Comparison of ENCODE assay signal across 9 cellular contexts in the genomic region with DNA sequence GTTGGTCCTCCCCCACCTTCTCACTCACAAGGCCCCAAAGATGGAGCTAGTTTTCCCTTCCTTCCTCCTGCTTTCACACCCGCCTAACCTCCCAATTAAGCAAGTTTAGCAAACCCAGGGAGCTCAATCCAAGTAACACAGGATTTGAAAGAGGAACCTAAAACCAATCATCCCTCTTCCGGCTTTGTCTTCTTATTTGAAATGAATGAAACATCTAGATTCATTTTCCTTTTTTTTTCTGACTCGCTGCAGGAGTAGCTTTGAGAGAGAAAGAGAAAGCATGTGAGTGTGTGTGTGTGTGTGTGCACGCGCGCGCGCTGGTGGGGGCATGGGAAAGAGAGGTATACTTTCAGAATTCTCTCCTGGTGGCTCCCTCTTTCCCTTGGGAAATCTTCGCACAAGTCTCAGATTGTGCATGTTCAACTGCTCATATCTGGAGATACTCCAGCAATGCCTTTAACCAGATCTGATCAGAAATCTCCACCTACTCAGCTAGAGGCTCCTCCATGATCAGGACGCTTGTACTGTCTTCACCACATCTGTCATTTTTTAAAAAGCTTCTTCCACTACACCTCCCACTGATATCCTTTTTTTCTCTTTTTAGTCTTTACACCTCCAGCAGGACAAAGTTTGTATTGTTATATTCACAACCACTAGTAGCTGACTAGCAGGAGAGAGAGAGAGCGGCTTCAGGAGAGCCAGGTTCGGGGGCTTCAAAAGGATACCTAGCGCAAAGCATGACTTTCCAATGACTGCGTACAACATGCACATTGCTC. TPM values are rescaled to one million over a fixed set of nuclear protein-coding genes. Genes with fewer than 3 reads are reported as not detected.
A peak's percentile ranks its signal among the peaks of the same experiment; 100 is the strongest.
DNase-seq lines count a peak whose midpoint lies in the region; ATAC-seq and TF ChIP-seq lines count a peak whose summit lies in the region.
"Had no signal": no experiment of that assay in that cellular context is flagged by ENCODE, and none has a peak within 500 bp of the region (broad histone marks: within the 10 kb centered on the region; RNA-seq: fewer than 3 reads in every experiment).

No MANE protein-coding gene starts in this region.

- DNase-seq in activated naive CD4-positive, alpha-beta T cell treated with anti-CD3 and anti-CD28 coated beads, Interleukin-2, amount 10 ng/mL, durations not matched to agents 7 days and 5 days, result no peak
- DNase-seq in activated naive CD4-positive, alpha-beta T cell treated with Interleukin-2 at 50 U/mL for 16 hours, result no peak
- DNase-seq in Panc1 (ENCODE audit: low read depth, low spot score) (no peak), esophagus muscularis mucosa (ENCODE audit: extremely low spot score) (no peak), NK-92 (lab: John Stamatoyannopoulos, UW; ENCODE audit: unreplicated experiment) (no peak)

- H3K9me3 ChIP-seq in Panc1 (ENCODE audit: control insufficient read depth, insufficient read depth, low read depth, low read length) (no peaks in the 10 kb centered on the region), esophagus muscularis mucosa (no peaks in the 10 kb centered on the region), neuron (ENCODE audit: low read length) (no peaks in the 10 kb centered on the region)

- TF ChIP-seq CTCF in Panc1 (IDR thresholded peaks at IDR 0.05), result 0 out of 2 replicates have a peak, but pooled peaks have one; percentile 7
- TF ChIP-seq CTCF in esophagus muscularis mucosa (IDR thresholded peaks at IDR 0.05), result peak in 1 of 3 experiments; percentile 20

- H3K4me3 ChIP-seq in Panc1 (ENCODE audit: low read depth in 2 of 2, low read length in 2 of 2), result peak overlapping the region; percentile 48 to 51
- H3K4me3 ChIP-seq in esophagus muscularis mucosa, result peak overlapping the region; percentile 66 to 79 (median 70)
- peak overlapping the region; percentile 95 for H3K4me3 ChIP-seq in neuron (ENCODE audit: low read length)

- peak overlapping the region; percentile 55 for H3K4me3 Mint-ChIP-seq in activated naive CD4-positive, alpha-beta T cell treated with anti-CD3 and anti-CD28 coated beads, Interleukin-2, amount 10 ng/mL, durations not matched to agents 7 days and 5 days

- H3K4me1 ChIP-seq in Panc1 (ENCODE audit: control insufficient read depth, insufficient read depth, low read length) (peaks cover 4% of the 10 kb centered on the region; the same call in 1 of the 2 replicates), esophagus muscularis mucosa (peaks cover 50 to 59% (median 55%) of the 10 kb centered on the region in 4 donors), neuron (ENCODE audit: insufficient read depth, low read length) (peaks cover 13% of the 10 kb centered on the region)

- peaks cover 12% of the 10 kb centered on the region for H3K27me3 ChIP-seq in Panc1 (ENCODE audit: control insufficient read depth, insufficient read depth, low read length)
- no peaks in the 10 kb centered on the region for H3K27me3 ChIP-seq in esophagus muscularis mucosa
- H3K27me3 ChIP-seq in neuron (ENCODE audit: insufficient read depth, low read length), result no peaks in the 10 kb centered on the region

- POLR2A ChIA-PET in Panc1 (lab: Charles Lee), result no interaction called here

- TF ChIP-seq POLR2A in esophagus muscularis mucosa (IDR thresholded peaks at IDR 0.05; ENCODE audit: low read depth) (no peak), GM18505 (IDR thresholded peaks at IDR 0.05; ENCODE audit: borderline replicate concordance, extremely low read depth, insufficient read depth, insufficient read length) (no peak)

- no peaks in the 10 kb centered on the region for H3K36me3 ChIP-seq in Panc1 (ENCODE audit: control insufficient read depth, insufficient read depth, low read length)
- H3K36me3 ChIP-seq in esophagus muscularis mucosa, result peaks cover 0 to 10% (median 0%) of the 10 kb centered on the region in 4 donors
- H3K36me3 ChIP-seq in neuron (ENCODE audit: insufficient read depth, low read length), result no peaks in the 10 kb centered on the region

- H3K27me3 Mint-ChIP-seq in activated naive CD4-positive, alpha-beta T cell treated with anti-CD3 and anti-CD28 coated beads, Interleukin-2, amount 10 ng/mL, durations not matched to agents 7 days and 5 days, result peaks cover 41% of the 10 kb centered on the region

- H3K4me1 Mint-ChIP-seq in activated naive CD4-positive, alpha-beta T cell treated with anti-CD3 and anti-CD28 coated beads, Interleukin-2, amount 10 ng/mL, durations not matched to agents 7 days and 5 days, result peaks cover 18% of the 10 kb centered on the region

- CTCF ChIA-PET in activated naive CD4-positive, alpha-beta T cell treated with anti-CD3 and anti-CD28 coated beads, Interleukin-2, amount 10 ng/mL, durations not matched to agents 7 days and 5 days (lab: Charles Lee), result interaction anchor here (0.6 to 1.5 kb wide), 7 partner anchors 32 to 536 kb away, joined by 3 to 6 read pairs (median 3); no protein-coding TSS in a partner anchor
- CTCF ChIA-PET in Panc1 (lab: Charles Lee), result interaction anchor here (0.7 kb wide), 1 partner anchor 815 kb away, joined by 3 read pairs; no protein-coding TSS in a partner anchor

- ATAC-seq in Panc1 (no peak), GM18505 (IDR thresholded peaks at IDR 0.05; ENCODE audit: unreplicated experiment) (no peak), GM18520 (IDR thresholded peaks at IDR 0.05; ENCODE audit: unreplicated experiment) (no peak)

- H3K9me3 Mint-ChIP-seq in activated naive CD4-positive, alpha-beta T cell treated with anti-CD3 and anti-CD28 coated beads, Interleukin-2, amount 10 ng/mL, durations not matched to agents 7 days and 5 days, result no peaks in the 10 kb centered on the region

- no TSS peak for BruUV-seq in Panc1 (replicated peaks; lab: Mats Ljungman, UMichigan)

- intact Hi-C loops in Panc1 (cut with micrococcal nuclease; ENCODE audit: unreplicated experiment), result no loop called here
- intact Hi-C loops in esophagus muscularis mucosa (cut with DNase I), result loop anchor here (5.0 to 10.0 kb wide), 3 partner anchors 102 to 235 kb away; no protein-coding TSS in a partner anchor

- no peak for TF ChIP-seq EP300 in esophagus muscularis mucosa (IDR thresholded peaks at IDR 0.05)

- 15% methylated on average over 14 of the region's 14 CpGs for WGBS in esophagus muscularis mucosa

- no peak overlapping the region for H3K27ac Mint-ChIP-seq in activated naive CD4-positive, alpha-beta T cell treated with anti-CD3 and anti-CD28 coated beads, Interleukin-2, amount 10 ng/mL, durations not matched to agents 7 days and 5 days
- H3K27ac Mint-ChIP-seq: activated naive CD8-positive, alpha-beta T cell had no signal

- H3K27ac ChIP-seq in Panc1 (ENCODE audit: low read length) (no peak overlapping the region), esophagus muscularis mucosa (replicated peaks in 1 of 4) (peak overlapping the region; percentile 89 to 92 (median 90))

- in situ Hi-C loops in Panc1 (cut with HindIII; ENCODE audit: low pct_unique_long_range_greater_than_20kb, low sequenced_read_pairs), result no loop called here

- peak overlapping the region; percentile 84 for H2AFZ ChIP-seq in neuron (ENCODE audit: low read depth, low read length)

- H3K36me3 Mint-ChIP-seq in activated naive CD4-positive, alpha-beta T cell treated with anti-CD3 and anti-CD28 coated beads, Interleukin-2, amount 10 ng/mL, durations not matched to agents 7 days and 5 days, result no peaks in the 10 kb centered on the region
- H3K36me3 Mint-ChIP-seq: activated naive CD8-positive, alpha-beta T cell had no signal

RNA-seq across cellular contexts. Expression of a gene that starts 1.6 kb away (rescaled TPM):
- 0.59 TPM for total RNA-seq in Panc1 (2021; ENCODE audit: unreplicated experiment)
- 0.13 TPM for polyA plus RNA-seq in Panc1 (2012; ENCODE audit: insufficient read length)
- 100 to 1,000 TPM; 105 to 166 (median 157) TPM for total RNA-seq in esophagus muscularis mucosa

Comparison
In these comparisons a context has a peak if more than half of its experiments do, and no peak if none do; other contexts are left out.
1. RNA of a gene that starts 1.6 kb away (total RNA-seq): 105 to 166 TPM in esophagus muscularis mucosa; 0.59 TPM in Panc1 (single experiment); every median in the first group is over 10 times any median in the second.
2. Peak in every context shown above with its lines, with median percentiles within 50 percentile points of each other: H3K4me3 ChIP-seq.